Comparison of ENCODE assay signal across 8 cellular contexts in the genomic region with DNA sequence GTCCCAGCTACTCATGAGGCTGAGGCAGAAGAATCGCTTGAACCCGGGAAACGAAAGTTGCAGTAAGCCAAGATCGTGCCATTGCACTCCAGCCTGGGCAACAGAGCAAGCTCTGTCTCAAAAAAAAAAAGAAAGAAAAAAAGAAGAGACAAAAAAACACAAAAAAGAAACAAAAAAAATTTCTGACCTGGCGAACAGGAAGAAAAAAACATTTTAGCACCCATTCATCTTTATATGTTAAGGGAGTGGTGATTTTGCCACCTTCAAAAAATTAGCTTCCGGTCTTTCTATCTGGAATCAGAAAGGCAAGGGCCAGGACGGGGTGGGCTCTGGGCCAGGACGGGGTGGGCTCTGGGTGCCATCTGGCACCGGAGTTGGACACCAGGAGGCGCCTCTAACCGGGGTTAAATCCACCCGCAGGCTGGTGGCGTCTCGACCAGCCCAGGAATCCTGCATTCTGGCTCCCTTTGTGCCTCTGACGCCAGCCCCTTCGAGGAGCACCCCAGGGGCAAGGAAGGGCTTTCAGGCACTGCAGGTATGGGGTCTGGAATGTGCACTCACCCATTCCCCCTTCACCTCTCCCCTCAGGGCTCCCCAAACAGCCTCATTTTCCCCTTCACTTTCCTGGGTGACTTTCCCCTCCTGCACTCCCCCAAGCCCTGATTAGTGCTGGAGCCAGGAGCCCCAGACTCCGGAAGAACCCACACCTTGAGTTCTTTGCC. TPM values are rescaled to one million over a fixed set of nuclear protein-coding genes. Genes with fewer than 3 reads are reported as not detected.
DNase-seq lines count a peak whose midpoint lies in the region; ATAC-seq and TF ChIP-seq lines count a peak whose summit lies in the region.

No MANE protein-coding gene starts in this region.

- H3K4me3 ChIP-seq in GM12864 (ENCODE audit: low read depth, low read length): no peak overlapping the region
- H3K4me3 ChIP-seq in dorsolateral prefrontal cortex: peak overlapping the region in 22 of 59 donors; percentile 5 to 47 (median 22)

- peak overlapping the region in 2 of 59 donors; percentile 2 to 9 for H3K27ac ChIP-seq in dorsolateral prefrontal cortex

- TF ChIP-seq CTCF in GM12864 (IDR thresholded peaks at IDR 0.05; ENCODE audit: low read depth, low read length, missing control alignments) (peak; percentile 69), dorsolateral prefrontal cortex (IDR thresholded peaks at IDR 0.05 in 54 of 56, conservative IDR thresholded peaks at IDR 0.05 in 2 of 56; ENCODE audit: low read depth in 1 of 56, partially characterized antibody in 56 of 56) (peak; percentile 22 to 82 (median 66))

- DNase-seq in GM12864 (ENCODE audit: low read depth): no peak
- peak; percentile 29 for DNase-seq in NCI-H2171 (lab: John Stamatoyannopoulos, UW)
- peak; percentile 68 for DNase-seq in activated CD4-positive, alpha-beta T cell treated with anti-CD3 and anti-CD28 coated beads, Interleukin-2, amount 50 U/mL, for 4 hours
- peak in 9 of 10 donors; percentile 33 to 79 (median 56) for DNase-seq in dorsolateral prefrontal cortex
- peak; percentile 61 for DNase-seq in medulla oblongata (ENCODE audit: extremely low spot score)
- peak; percentile 42 for DNase-seq in stimulated activated CD8-positive, alpha-beta memory T cell treated with anti-CD3 and anti-CD28 coated beads, Interleukin-15, amount 100 ng/mL, for 4 hours (ENCODE audit: low read depth in 2 of 2)
- DNase-seq in DMS79 treated with DMSO at 0.1 percent for 48 hours (lab: John Stamatoyannopoulos, UW): no peak

- no peaks in the 10 kb centered on the region for H3K27me3 ChIP-seq in dorsolateral prefrontal cortex

- no peak for ATAC-seq in HG03571 (IDR thresholded peaks at IDR 0.05; ENCODE audit: unreplicated experiment)

- intact Hi-C loops in dorsolateral prefrontal cortex (cut with DNase I): loop anchor here in 1 of 2 donors (1.0 kb wide), 1 partner anchor 77 kb away; no protein-coding TSS in a partner anchor

RNA-seq across cellular contexts. Expression of a gene that starts 10.4 kb away (rescaled TPM):
- total RNA-seq in dorsolateral prefrontal cortex: 1 to 10 TPM; 4.0 to 10.0 (median 6.6) TPM

RNA-seq across cellular contexts. Expression of a gene that starts 10.6 kb away (rescaled TPM):
- total RNA-seq in dorsolateral prefrontal cortex: 100 to 1,000 TPM in 2 of 120 experiments, 10 to 100 TPM in 118; 44.9 to 112 (median 67.3) TPM

RNA-seq across cellular contexts. Expression of a gene that starts 20.6 kb away (rescaled TPM):
- total RNA-seq in dorsolateral prefrontal cortex: 10 to 100 TPM; 17.0 to 55.8 (median 33.9) TPM

Comparison
In these comparisons a context has a peak if more than half of its experiments do, and no peak if none do; other contexts are left out.
1. DNase-seq: peak in NCI-H2171 (single experiment), activated CD4-positive, alpha-beta T cell treated with anti-CD3 and anti-CD28 coated beads, Interleukin-2, amount 50 U/mL, for 4 hours (2 of 2), dorsolateral prefrontal cortex (9 of 10), medulla oblongata (single experiment) and stimulated activated CD8-positive, alpha-beta memory T cell treated with anti-CD3 and anti-CD28 coated beads, Interleukin-15, amount 100 ng/mL, for 4 hours (2 of 2); none in GM12864 (single experiment) and DMS79 treated with DMSO at 0.1 percent for 48 hours (single experiment).